Comparison of ENCODE assay signal across 23 cellular contexts in genomic region chr13:47310376-47310775, GRCh38.
A peak's percentile ranks its signal among the peaks of the same experiment; 100 is the strongest.
DNase-seq lines count a peak whose midpoint lies in the region; ATAC-seq and TF ChIP-seq lines count a peak whose summit lies in the region.
"Had no signal": no experiment of that assay in that cellular context is flagged by ENCODE, and none has a peak within 500 bp of the region (broad histone marks: within the 10 kb centered on the region; RNA-seq: fewer than 3 reads in every experiment).

No MANE protein-coding gene starts in this region.

- H4K20me1 ChIP-seq in hepatocyte (ENCODE audit: insufficient read depth, poor library complexity, severe bottlenecking) (no peaks in the 10 kb centered on the region), PC-3 (ENCODE audit: low read length) (no peaks in the 10 kb centered on the region)

- H3K9me2 ChIP-seq in hepatocyte (replicated peaks; ENCODE audit: insufficient read depth): no peaks in the 10 kb centered on the region
- no peaks in the 10 kb centered on the region for H3K9me2 ChIP-seq in PC-3 (replicated peaks; ENCODE audit: low read length)

- peak; percentile 66 for DNase-seq in COLO668 (lab: John Stamatoyannopoulos, UW; ENCODE audit: unreplicated experiment)
- peak; percentile 53 for DNase-seq in HT1080 (ENCODE audit: low read depth)
- DNase-seq in NT2/D1 (ENCODE audit: low read depth, low spot score): peak; percentile 27
- peak; percentile 4 for DNase-seq in hepatocyte (ENCODE audit: low spot score)
- DNase-seq in natural killer cell treated with Interleukin-12 subunit alpha and Interleukin-12 subunit beta and Interleukin-15 and Interleukin-18, amount 100 ng/mL, for 72 hours (ENCODE audit: low spot score): no peak
- no peak for DNase-seq in stimulated activated naive CD4-positive, alpha-beta T cell treated with Interleukin-2 at 50 U/mL for 16 hours (lab: John Stamatoyannopoulos, UW)
- DNase-seq in PC-3: no peak
- DNase-seq: ACHN; activated CD4-positive, alpha-beta T cell treated with anti-CD3 and anti-CD28 coated beads for 4 hours; dorsolateral prefrontal cortex; midbrain; NCI-H1417 treated with DMSO at 0.1 percent for 48 hours; NCI-H526 treated with DMSO at 0.1 percent for 48 hours; posterior cingulate gyrus; SHP77 treated with DMSO at 0.1 percent for 48 hours; sigmoid colon had no signal

- H3K36me3 ChIP-seq in NT2/D1 (ENCODE audit: insufficient read depth, insufficient read length, low read length) (no peaks in the 10 kb centered on the region), hepatocyte (replicated peaks; ENCODE audit: insufficient read depth, low read depth) (no peaks in the 10 kb centered on the region), PC-3 (ENCODE audit: low read depth, low read length) (no peaks in the 10 kb centered on the region)
- H3K36me3 ChIP-seq: ascending aorta, sigmoid colon had no signal

- no peak overlapping the region for H3K27ac Mint-ChIP-seq in natural killer cell treated with Interleukin-12 subunit alpha and Interleukin-12 subunit beta and Interleukin-15 and Interleukin-18, amount 100 ng/mL, for 72 hours
- H3K27ac Mint-ChIP-seq: activated naive CD4-positive, alpha-beta T cell treated with anti-CD3 and anti-CD28 coated beads, Interleukin-2, amount 50 U/mL, for 72 hours had no signal

- H3K27me3 Mint-ChIP-seq in natural killer cell treated with Interleukin-12 subunit alpha and Interleukin-12 subunit beta and Interleukin-15 and Interleukin-18, amount 100 ng/mL, for 72 hours: no peaks in the 10 kb centered on the region
- H3K27me3 Mint-ChIP-seq: central memory CD8-positive, alpha-beta T cell had no signal

- no peaks in the 10 kb centered on the region for H3K36me3 Mint-ChIP-seq in natural killer cell treated with Interleukin-12 subunit alpha and Interleukin-12 subunit beta and Interleukin-15 and Interleukin-18, amount 100 ng/mL, for 72 hours

- intact Hi-C loops in PC-3 (cut with micrococcal nuclease): no loop called here

- H3K79me2 ChIP-seq in hepatocyte (no peaks in the 10 kb centered on the region), PC-3 (ENCODE audit: low read length) (no peaks in the 10 kb centered on the region)

- H3F3A ChIP-seq in PC-3 (ENCODE audit: low read length, unreplicated experiment): no peaks in the 10 kb centered on the region

- H3K9me3 ChIP-seq in NT2/D1 (ENCODE audit: insufficient read depth, low read length) (no peaks in the 10 kb centered on the region), hepatocyte (ENCODE audit: low read depth) (no peaks in the 10 kb centered on the region), PC-3 (ENCODE audit: low read length) (no peaks in the 10 kb centered on the region)
- H3K9me3 ChIP-seq: ascending aorta had no signal

- POLR2A ChIA-PET in PC-3 (lab: Charles Lee; ENCODE audit: unreplicated experiment): no interaction called here

- H3K4me1 ChIP-seq in NT2/D1 (ENCODE audit: insufficient read depth, insufficient read length) (no peaks in the 10 kb centered on the region), hepatocyte (ENCODE audit: insufficient read depth) (no peaks in the 10 kb centered on the region), PC-3 (ENCODE audit: insufficient read depth, low read length) (no peaks in the 10 kb centered on the region)
- H3K4me1 ChIP-seq: ascending aorta had no signal

- H3K4me3 ChIP-seq in NT2/D1 (ENCODE audit: insufficient read length, low read depth) (no peak overlapping the region), hepatocyte (no peak overlapping the region), PC-3 (ENCODE audit: low read length) (no peak overlapping the region)
- H3K4me3 ChIP-seq: ascending aorta, dorsolateral prefrontal cortex, sigmoid colon had no signal

- no TSS peak for BruUV-seq in PC-3 (replicated peaks; lab: Mats Ljungman, UMichigan)

- H3K4me3 Mint-ChIP-seq in natural killer cell treated with Interleukin-12 subunit alpha and Interleukin-12 subunit beta and Interleukin-15 and Interleukin-18, amount 100 ng/mL, for 72 hours: no peak overlapping the region
- H3K4me3 Mint-ChIP-seq: central memory CD8-positive, alpha-beta T cell; nephron had no signal

- H3K9ac ChIP-seq in NT2/D1 (ENCODE audit: insufficient read length, low read depth) (no peak overlapping the region), PC-3 (ENCODE audit: low read length) (no peak overlapping the region)

- CTCF ChIA-PET in PC-3 (lab: Charles Lee): no interaction called here

- H3K27me3 ChIP-seq in NT2/D1 (ENCODE audit: insufficient read depth, insufficient read length) (no peaks in the 10 kb centered on the region), hepatocyte (no peaks in the 10 kb centered on the region), PC-3 (ENCODE audit: low read length) (no peaks in the 10 kb centered on the region)
- H3K27me3 ChIP-seq: ascending aorta, dorsolateral prefrontal cortex, sigmoid colon had no signal

- no peaks in the 10 kb centered on the region for H3K4me1 Mint-ChIP-seq in natural killer cell treated with Interleukin-12 subunit alpha and Interleukin-12 subunit beta and Interleukin-15 and Interleukin-18, amount 100 ng/mL, for 72 hours (ENCODE audit: low read depth in 2 of 2)
- H3K4me1 Mint-ChIP-seq: central memory CD8-positive, alpha-beta T cell; nephron had no signal

- H3K9me3 Mint-ChIP-seq in natural killer cell treated with Interleukin-12 subunit alpha and Interleukin-12 subunit beta and Interleukin-15 and Interleukin-18, amount 100 ng/mL, for 72 hours: peaks cover 10% of the 10 kb centered on the region

- H3K4me2 ChIP-seq in hepatocyte (no peak overlapping the region), PC-3 (ENCODE audit: low read length) (no peak overlapping the region)

- 50% methylated on average over 1 of the region's 1 CpG for WGBS in hepatocyte (ENCODE audit: low lambda C conversion rate, missing lambda C conversion rate)

- TF ChIP-seq CTCF in hepatocyte (IDR thresholded peaks at IDR 0.05; ENCODE audit: poor library complexity) (no peak), PC-3 (conservative IDR thresholded peaks at IDR 0.05; ENCODE audit: low read depth, low read length) (no peak)

- ATAC-seq in HG03520 (IDR thresholded peaks at IDR 0.05; ENCODE audit: unreplicated experiment): no peak
- ATAC-seq in natural killer cell treated with Interleukin-12 subunit alpha and Interleukin-12 subunit beta and Interleukin-15 and Interleukin-18, amount 100 ng/mL, for 72 hours: no peak
- no peak for ATAC-seq in PC-3
- ATAC-seq: activated naive CD4-positive, alpha-beta T cell treated with anti-CD3 and anti-CD28 coated beads, Interleukin-2, amount 50 U/mL, for 72 hours; left lobe of liver had no signal

- H3K27ac ChIP-seq in hepatocyte (no peak overlapping the region), PC-3 (ENCODE audit: low read length) (no peak overlapping the region)
- H3K27ac ChIP-seq: ascending aorta, C4-2B, dorsolateral prefrontal cortex, sigmoid colon had no signal

- H2AFZ ChIP-seq in hepatocyte: no peak overlapping the region
- no peak overlapping the region for H2AFZ ChIP-seq in PC-3 (ENCODE audit: low read length)

Comparison
In these comparisons a context has a peak if more than half of its experiments do, and no peak if none do; other contexts are left out.
1. DNase-seq: peak in COLO668 (single experiment), HT1080 (single experiment), NT2/D1 (single experiment) and hepatocyte (single experiment); none in natural killer cell treated with Interleukin-12 subunit alpha and Interleukin-12 subunit beta and Interleukin-15 and Interleukin-18, amount 100 ng/mL, for 72 hours (single experiment), stimulated activated naive CD4-positive, alpha-beta T cell treated with Interleukin-2 at 50 U/mL for 16 hours (single experiment) and PC-3 (single experiment).